ENCODE assay signal across 1 cellular context in genomic region chr1:28800324-28800723, GRCh38.
TF ChIP-seq lines count a peak whose summit lies in the region.

No MANE protein-coding gene starts in this region.

TF ChIP-seq in K562, 482 proteins besides CTCF, POLR2A, EP300 and RAD21:
- TF ChIP-seq RBM17 (IDR thresholded peaks at IDR 0.05; ENCODE audit: borderline replicate concordance, low read depth, low read length) (no peak), RFX1 (IDR thresholded peaks at IDR 0.05) (peak; percentile 27; the same call in 1 of the 2 replicates)
